In genomic region chr5:8700691-8701090, GRCh38 we compare ENCODE assay signal across 26 cellular contexts.
"Had no signal": no experiment of that assay in that cellular context is flagged by ENCODE, and none has a peak within 500 bp of the region (broad histone marks: within the 10 kb centered on the region; RNA-seq: fewer than 3 reads in every experiment).

No MANE protein-coding gene starts in this region.

- H3K27me3 ChIP-seq: brain microvascular endothelial cell, cardiac muscle cell had no signal

- H3K36me3 ChIP-seq: brain microvascular endothelial cell, cardiac muscle cell had no signal

- H3K4me3 ChIP-seq: cardiac muscle cell, SK-N-MC had no signal

- DNase-seq: activated CD4-positive, alpha-beta memory T cell treated with anti-CD3 and anti-CD28 coated beads, Interleukin-2, amount 10 ng/mL, durations not matched to agents 7 days and 5 days; activated CD4-positive, alpha-beta T cell treated with anti-CD3 and anti-CD28 coated beads for 36 hours; activated CD4-positive, alpha-beta T cell treated with anti-CD3 and anti-CD28 coated beads, Interleukin-2, amount 50 U/mL, for 1 hour; activated gamma-delta T cell; activated naive CD4-positive, alpha-beta T cell treated with anti-CD3 and anti-CD28 coated beads for 36 hours; activated T-cell treated with anti-CD3 and anti-CD28 coated beads for 4 hours; activated T-cell treated with anti-CD3 and anti-CD28 coated beads, Interleukin-2, amount 50 U/mL, for 48 hours; brain microvascular endothelial cell; Karpas-422; MM.1S; NCI-H1105; NCI-H1436; NCI-H187; NCI-H2081; NCI-H510A treated with DMSO at 0.1 percent for 48 hours; NCI-H69; NK-92 treated with Interleukin-12 subunit alpha and Interleukin-12 subunit beta, amount 100 ng/mL, for 24 hours; OCI-M1; RPMI8226; T-helper 1 cell had no signal

- ATAC-seq: activated CD4-positive, alpha-beta T cell treated with anti-CD3 and anti-CD28 coated beads for 36 hours; activated T-helper 17 cell treated with anti-CD3 and anti-CD28 coated beads, Interleukin-2, amount 50 U/mL, for 72 hours; Panc1; Right ventricle myocardium inferior had no signal

- H3K27ac ChIP-seq: brain microvascular endothelial cell, cardiac muscle cell, SK-N-MC, VCaP had no signal
